18 cellular contexts compared by ENCODE assay signal in the genomic region with DNA sequence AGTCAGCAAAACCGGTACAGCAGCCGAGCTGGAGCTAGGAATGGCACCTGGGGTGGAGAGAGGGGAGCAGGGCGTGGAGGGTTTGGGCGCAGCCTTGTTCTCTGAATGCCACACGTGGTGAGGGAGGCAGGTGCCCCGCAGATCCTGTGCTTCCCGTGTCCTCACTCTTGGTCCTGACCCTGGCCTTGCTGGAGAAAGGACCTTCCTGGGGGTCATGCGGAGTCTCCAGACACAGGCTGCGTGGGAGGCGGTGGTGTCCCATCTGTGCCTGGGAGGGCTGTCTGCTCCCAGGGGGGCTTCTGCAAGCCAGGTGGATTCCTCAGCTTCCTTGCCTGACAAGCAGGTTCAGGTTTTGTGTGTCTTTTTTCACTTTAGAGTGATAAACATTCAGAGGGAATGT.
DNase-seq lines count a peak whose midpoint lies in the region; ATAC-seq and TF ChIP-seq lines count a peak whose summit lies in the region.
"Had no signal": no experiment of that assay in that cellular context is flagged by ENCODE, and none has a peak within 500 bp of the region (broad histone marks: within the 10 kb centered on the region; RNA-seq: fewer than 3 reads in every experiment).

No MANE protein-coding gene starts in this region.

- peaks cover 4% of the 10 kb centered on the region for H3K4me1 ChIP-seq in mesendoderm (ENCODE audit: control insufficient read depth, low read depth, low read length)
- H3K4me1 ChIP-seq in gastroesophageal sphincter = no peaks in the 10 kb centered on the region
- H3K4me1 ChIP-seq in left ventricle myocardium inferior = peaks cover 17% of the 10 kb centered on the region
- H3K4me1 ChIP-seq: BLaER1 had no signal

- WGBS in mesendoderm (ENCODE audit: extremely low coverage, insufficient coverage, low lambda C conversion rate) = no CpG with 5 or more reads among the region's 10 CpGs
- no CpG with 5 or more reads among the region's 10 CpGs for WGBS in gastroesophageal sphincter (ENCODE audit: low coverage in 1 of 2), 2 donors

- no peaks in the 10 kb centered on the region for H3K79me1 ChIP-seq in mesendoderm (ENCODE audit: low read length)

- TF ChIP-seq POLR2A in gastroesophageal sphincter (IDR thresholded peaks at IDR 0.05) = no peak

- intact Hi-C loops in natural killer cell (cut with micrococcal nuclease) (no loop called here), left ventricle myocardium inferior (cut with micrococcal nuclease) (no loop called here)

- no peaks in the 10 kb centered on the region for H3K9me3 Mint-ChIP-seq in natural killer cell treated with Interleukin-12 subunit alpha and Interleukin-12 subunit beta and Interleukin-15 and Interleukin-18, amount 100 ng/mL, for 72 hours
- no peaks in the 10 kb centered on the region for H3K9me3 Mint-ChIP-seq in natural killer cell
- H3K9me3 Mint-ChIP-seq: CD4-positive, alpha-beta memory T cell had no signal

- no peak overlapping the region for H3K18ac ChIP-seq in mesendoderm (ENCODE audit: low read length)

- TF ChIP-seq CTCF in natural killer cell (IDR thresholded peaks at IDR 0.05) = no peak
- TF ChIP-seq CTCF in gastroesophageal sphincter (IDR thresholded peaks at IDR 0.05) = no peak
- no peak for TF ChIP-seq CTCF in left ventricle myocardium inferior (IDR thresholded peaks at IDR 0.05; ENCODE audit: borderline replicate concordance)

- no peaks in the 10 kb centered on the region for H3K4me1 Mint-ChIP-seq in natural killer cell treated with Interleukin-12 subunit alpha and Interleukin-12 subunit beta and Interleukin-15 and Interleukin-18, amount 100 ng/mL, for 72 hours (ENCODE audit: low read depth in 2 of 2)
- H3K4me1 Mint-ChIP-seq in natural killer cell = no peaks in the 10 kb centered on the region
- H3K4me1 Mint-ChIP-seq: CD14-positive monocyte; CD4-positive, alpha-beta memory T cell had no signal

- no peak overlapping the region for H3K23ac ChIP-seq in mesendoderm (ENCODE audit: low read length)

- no peak overlapping the region for H3K4me2 ChIP-seq in mesendoderm (ENCODE audit: low read length)
- H3K4me2 ChIP-seq: BLaER1 had no signal

- no peak overlapping the region for H3K4me3 ChIP-seq in mesendoderm (ENCODE audit: low read length)
- H3K4me3 ChIP-seq in gastroesophageal sphincter = no peak overlapping the region
- H3K4me3 ChIP-seq in left ventricle myocardium inferior = no peak overlapping the region
- H3K4me3 ChIP-seq: BLaER1 had no signal

- H3K27ac Mint-ChIP-seq in natural killer cell treated with Interleukin-12 subunit alpha and Interleukin-12 subunit beta and Interleukin-15 and Interleukin-18, amount 100 ng/mL, for 72 hours = no peak overlapping the region
- no peak overlapping the region for H3K27ac Mint-ChIP-seq in natural killer cell
- H3K27ac Mint-ChIP-seq: CD14-positive monocyte; CD4-positive, alpha-beta memory T cell had no signal

- peak; percentile 34 for DNase-seq in natural killer cell treated with Interleukin-12 subunit alpha and Interleukin-12 subunit beta and Interleukin-15 and Interleukin-18, amount 100 ng/mL, for 72 hours (ENCODE audit: low spot score)
- no peak for DNase-seq in natural killer cell
- DNase-seq in mesendoderm = no peak
- DNase-seq in islet precursor cell = no peak
- no peak for DNase-seq in NCI-H187 (lab: John Stamatoyannopoulos, UW)
- DNase-seq in left ventricle myocardium inferior = no peak
- DNase-seq: 8988T; CD4-positive, alpha-beta memory T cell; DMS153; DMS79; GDM1; HCEC 1CT; IMR-90 had no signal

- no peak for TF ChIP-seq EP300 in gastroesophageal sphincter (IDR thresholded peaks at IDR 0.05)

- H3K4ac ChIP-seq in mesendoderm (ENCODE audit: low read depth, low read length) = no peak overlapping the region

- peaks cover 0 to 7% of the 10 kb centered on the region in 2 donors for H3K27me3 Mint-ChIP-seq in natural killer cell treated with Interleukin-12 subunit alpha and Interleukin-12 subunit beta and Interleukin-15 and Interleukin-18, amount 100 ng/mL, for 72 hours
- H3K27me3 Mint-ChIP-seq in natural killer cell (ENCODE audit: low read depth in 2 of 2) = peaks cover 2 to 12% of the 10 kb centered on the region in 2 donors
- H3K27me3 Mint-ChIP-seq: CD4-positive, alpha-beta memory T cell had no signal

- H3K9me3 ChIP-seq in gastroesophageal sphincter (no peaks in the 10 kb centered on the region), left ventricle myocardium inferior (replicated peaks) (no peaks in the 10 kb centered on the region)
- H3K9me3 ChIP-seq: BLaER1 had no signal

- H3K27me3 ChIP-seq in mesendoderm (ENCODE audit: insufficient read depth, low read length, poor library complexity) (no peaks in the 10 kb centered on the region), gastroesophageal sphincter (no peaks in the 10 kb centered on the region), left ventricle myocardium inferior (ENCODE audit: low read depth) (no peaks in the 10 kb centered on the region)
- H3K27me3 ChIP-seq: BLaER1 had no signal

- no peak overlapping the region for H3K4me3 Mint-ChIP-seq in natural killer cell treated with Interleukin-12 subunit alpha and Interleukin-12 subunit beta and Interleukin-15 and Interleukin-18, amount 100 ng/mL, for 72 hours
- no peak overlapping the region for H3K4me3 Mint-ChIP-seq in natural killer cell
- H3K4me3 Mint-ChIP-seq: CD14-positive monocyte; CD4-positive, alpha-beta memory T cell had no signal

- no peak overlapping the region for H4K8ac ChIP-seq in mesendoderm (ENCODE audit: low read depth, low read length)

- H3K36me3 ChIP-seq in mesendoderm (ENCODE audit: control insufficient read depth, insufficient read depth, low read length) (no peaks in the 10 kb centered on the region), gastroesophageal sphincter (peaks cover 0 to 19% of the 10 kb centered on the region in 2 donors), left ventricle myocardium inferior (no peaks in the 10 kb centered on the region)
- H3K36me3 ChIP-seq: BLaER1 had no signal

- ATAC-seq in natural killer cell treated with Interleukin-12 subunit alpha and Interleukin-12 subunit beta and Interleukin-15 and Interleukin-18, amount 100 ng/mL, for 72 hours = no peak
- ATAC-seq in natural killer cell (no peak), esophagus mucosa (peak; percentile 3), gastroesophageal sphincter (no peak)

- no peak overlapping the region for H2BK120ac ChIP-seq in mesendoderm (ENCODE audit: low read depth, low read length)

- no peak overlapping the region for H4K5ac ChIP-seq in mesendoderm (ENCODE audit: low read length)

- H3K36me3 Mint-ChIP-seq in natural killer cell treated with Interleukin-12 subunit alpha and Interleukin-12 subunit beta and Interleukin-15 and Interleukin-18, amount 100 ng/mL, for 72 hours = no peaks in the 10 kb centered on the region
- no peaks in the 10 kb centered on the region for H3K36me3 Mint-ChIP-seq in natural killer cell
- H3K36me3 Mint-ChIP-seq: CD14-positive monocyte had no signal

- no peak overlapping the region for H2BK15ac ChIP-seq in mesendoderm (replicated peaks; ENCODE audit: low read depth)

- H3K27ac ChIP-seq in mesendoderm (ENCODE audit: low read depth, low read length) (no peak overlapping the region), gastroesophageal sphincter (no peak overlapping the region), left ventricle myocardium inferior (replicated peaks) (no peak overlapping the region)
- H3K27ac ChIP-seq: BLaER1, HL-60 had no signal

- H3K9ac ChIP-seq in mesendoderm (ENCODE audit: low read length) = no peak overlapping the region
- H3K9ac ChIP-seq: BLaER1 had no signal

- peak overlapping the region; percentile 56 for H3K56ac ChIP-seq in mesendoderm (ENCODE audit: low read length)

- peak overlapping the region; percentile 74 for H2AK5ac ChIP-seq in mesendoderm (ENCODE audit: low read length)

- no peak overlapping the region for H2BK5ac ChIP-seq in mesendoderm (ENCODE audit: low read length)

- no peaks in the 10 kb centered on the region for H3K79me2 ChIP-seq in mesendoderm (ENCODE audit: control insufficient read depth, insufficient read depth, low read length)
